21 cellular contexts compared by ENCODE assay signal in the genomic region with DNA sequence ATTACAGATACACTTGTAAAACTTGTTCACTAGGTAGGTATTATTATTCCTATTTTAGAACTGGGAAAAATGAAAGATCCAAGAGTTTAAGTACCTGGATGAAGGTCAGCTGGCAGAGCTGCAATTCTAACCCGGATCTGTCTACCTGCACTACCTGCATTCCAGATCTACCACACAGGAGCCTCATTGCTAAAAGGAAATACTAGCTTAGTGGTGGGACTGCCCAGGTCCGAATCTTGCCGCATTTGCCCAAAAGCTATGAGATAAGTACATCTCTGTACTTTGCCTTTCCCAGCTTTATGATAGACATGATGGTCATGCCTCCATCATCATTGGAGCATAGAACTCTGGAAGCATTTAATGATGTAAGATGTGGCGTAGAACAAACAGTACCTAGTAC. TPM values are rescaled to one million over a fixed set of nuclear protein-coding genes. Genes with fewer than 3 reads are reported as not detected.
DNase-seq lines count a peak whose midpoint lies in the region; ATAC-seq, FAIRE-seq and TF ChIP-seq lines count a peak whose summit lies in the region.
"Had no signal": no experiment of that assay in that cellular context is flagged by ENCODE, and none has a peak within 500 bp of the region (broad histone marks: within the 10 kb centered on the region; RNA-seq: fewer than 3 reads in every experiment).

No MANE protein-coding gene starts in this region.

- POLR2A ChIA-PET in Caco-2 (lab: Charles Lee), result no interaction called here

- DNase-seq in Caco-2 (no peak), astrocyte (ENCODE audit: low read depth) (no peak), trophoblast cell (peak; percentile 84 to 96), esophagus squamous epithelium (lab: John Stamatoyannopoulos, UW) (no peak), NCI-H187 treated with DMSO at 0.1 percent for 48 hours (lab: John Stamatoyannopoulos, UW) (no peak), MM.1S (no peak)
- DNase-seq: DMS 273 treated with DMSO at 0.1 percent for 48 hours, GDM1, KG1, NCI-H1048, NCI-H146, NCI-H524, Peyer's patch had no signal

- H3K36me3 Mint-ChIP-seq in Caco-2 (ENCODE audit: insufficient read depth, unreplicated experiment) (no peaks in the 10 kb centered on the region), astrocyte (ENCODE audit: low read depth, unreplicated experiment) (no peaks in the 10 kb centered on the region)

- no peak overlapping the region for H2AK5ac ChIP-seq in trophoblast cell (ENCODE audit: low read length)

- peak overlapping the region; percentile 17 for H3K18ac ChIP-seq in trophoblast cell (ENCODE audit: low read length)

- CTCF ChIA-PET in Caco-2 (lab: Charles Lee), result no interaction called here

- H4K8ac ChIP-seq in trophoblast cell (ENCODE audit: low read depth, low read length), result peak overlapping the region; percentile 36

- H4K20me1 ChIP-seq in astrocyte (ENCODE audit: insufficient read depth, low read length), result no peaks in the 10 kb centered on the region
- H4K20me1 ChIP-seq in MM.1S (ENCODE audit: insufficient read depth, low read length), result no peaks in the 10 kb centered on the region
- H4K20me1 ChIP-seq: BLaER1 treated with 17β-estradiol and CSF1 and Interleukin-3, amounts not matched to agents 10 nM and 100 nM had no signal

- H3K14ac ChIP-seq in trophoblast cell (ENCODE audit: low read length), result peak overlapping the region; percentile 35

- BruUV-seq in Caco-2 (replicated peaks; lab: Mats Ljungman, UMichigan), result no TSS peak

- H3K9me3 ChIP-seq in Caco-2 (no peaks in the 10 kb centered on the region), astrocyte (ENCODE audit: insufficient read depth, low read depth, low read length) (no peaks in the 10 kb centered on the region), mesodermal cell (ENCODE audit: control insufficient read depth, low read length) (no peaks in the 10 kb centered on the region), trophoblast cell (ENCODE audit: insufficient read depth, low read depth, low read length) (no peaks in the 10 kb centered on the region), esophagus squamous epithelium (no peaks in the 10 kb centered on the region), MM.1S (replicated peaks; ENCODE audit: insufficient read depth, low read length) (no peaks in the 10 kb centered on the region)
- H3K9me3 ChIP-seq: BLaER1 treated with 17β-estradiol and CSF1 and Interleukin-3, amounts not matched to agents 10 nM and 100 nM; Peyer's patch had no signal

- H3K4me3 Mint-ChIP-seq in Caco-2 (ENCODE audit: unreplicated experiment), result peak overlapping the region; percentile 23
- H3K4me3 Mint-ChIP-seq in astrocyte (ENCODE audit: unreplicated experiment), result no peak overlapping the region
- H3K4me3 Mint-ChIP-seq: GM23338 had no signal

- peaks cover 9% of the 10 kb centered on the region for H3K9me3 Mint-ChIP-seq in Caco-2 (ENCODE audit: unreplicated experiment)
- H3K9me3 Mint-ChIP-seq in astrocyte (ENCODE audit: unreplicated experiment), result no peaks in the 10 kb centered on the region
- H3K9me3 Mint-ChIP-seq: GM23338 had no signal

- H2BK120ac ChIP-seq in trophoblast cell (ENCODE audit: insufficient read depth, low read length, poor library complexity), result peak overlapping the region; percentile 56

- no peak for TF ChIP-seq POLR2A in esophagus squamous epithelium (IDR thresholded peaks at IDR 0.05)

- H3K27me3 ChIP-seq in Caco-2 (replicated peaks; ENCODE audit: control insufficient read depth, insufficient read depth, low read length) (no peaks in the 10 kb centered on the region), astrocyte (ENCODE audit: insufficient read depth, low read length) (no peaks in the 10 kb centered on the region), trophoblast cell (ENCODE audit: insufficient read depth, low read length) (no peaks in the 10 kb centered on the region), esophagus squamous epithelium (peaks cover 0 to 7% (median 0%) of the 10 kb centered on the region in 4 donors), MM.1S (replicated peaks; ENCODE audit: insufficient read depth, low read length) (no peaks in the 10 kb centered on the region)
- H3K27me3 ChIP-seq: BLaER1 treated with 17β-estradiol and CSF1 and Interleukin-3, amounts not matched to agents 10 nM and 100 nM; Peyer's patch had no signal

- H3K4me1 ChIP-seq in Caco-2 (peaks cover 21% of the 10 kb centered on the region), astrocyte (ENCODE audit: insufficient read depth, low read length) (peaks cover 16% of the 10 kb centered on the region), mesodermal cell (ENCODE audit: control insufficient read depth, insufficient read depth, low read length, poor library complexity, severe bottlenecking) (peaks cover 5% of the 10 kb centered on the region), trophoblast cell (ENCODE audit: control insufficient read depth in 1 of 2, insufficient read depth in 2 of 2, low read length in 2 of 2) (peaks cover 15 to 16% of the 10 kb centered on the region in 2 experiments), esophagus squamous epithelium (peaks cover 0 to 4% (median 0%) of the 10 kb centered on the region in 3 donors), MM.1S (ENCODE audit: low read length) (no peaks in the 10 kb centered on the region)
- H3K4me1 ChIP-seq: BLaER1 treated with 17β-estradiol and CSF1 and Interleukin-3, amounts not matched to agents 10 nM and 100 nM had no signal

- peak overlapping the region; percentile 85 for H3K27ac Mint-ChIP-seq in Caco-2 (ENCODE audit: unreplicated experiment)
- H3K27ac Mint-ChIP-seq in astrocyte (ENCODE audit: unreplicated experiment), result peak overlapping the region; percentile 68
- H3K27ac Mint-ChIP-seq: GM23338 had no signal

- H2BK5ac ChIP-seq in trophoblast cell (ENCODE audit: low read depth, low read length, poor library complexity), result peak overlapping the region; percentile 90

- no peaks in the 10 kb centered on the region for H3F3A ChIP-seq in MM.1S (ENCODE audit: insufficient read depth, low read length)

- no peak overlapping the region for H3K4ac ChIP-seq in trophoblast cell (ENCODE audit: low read depth, low read length)

- no peak for ATAC-seq in GM19328 (IDR thresholded peaks at IDR 0.05; ENCODE audit: unreplicated experiment)
- ATAC-seq: GM12878, GM23338, Right ventricle myocardium inferior had no signal

- no peak for FAIRE-seq in astrocyte (lab: Jason Lieb, UNC)
- FAIRE-seq: GM12878 had no signal

- peaks cover 15% of the 10 kb centered on the region for H3K79me1 ChIP-seq in trophoblast cell (ENCODE audit: low read length)

- peak overlapping the region; percentile 45 for H4K91ac ChIP-seq in trophoblast cell (ENCODE audit: low read depth, low read length)

- H3K4me2 ChIP-seq in astrocyte (ENCODE audit: low read length), result peak overlapping the region; percentile 85
- H3K4me2 ChIP-seq in trophoblast cell (ENCODE audit: low read length), result no peak overlapping the region
- H3K4me2 ChIP-seq in MM.1S (ENCODE audit: low read depth, low read length), result no peak overlapping the region
- H3K4me2 ChIP-seq: BLaER1 treated with 17β-estradiol and CSF1 and Interleukin-3, amounts not matched to agents 10 nM and 100 nM; GM23338 had no signal

- TF ChIP-seq CTCF in Caco-2 (IDR thresholded peaks at IDR 0.05; ENCODE audit: insufficient read depth in 1 of 2, low read depth in 1 of 2, low read length in 1 of 2, severe bottlenecking in 1 of 2, unreplicated experiment in 1 of 2) (no peak), astrocyte (IDR thresholded peaks at IDR 0.05; ENCODE audit: insufficient read depth, low read depth, low read length) (no peak), esophagus squamous epithelium (IDR thresholded peaks at IDR 0.05) (no peak), MM.1S (IDR thresholded peaks at IDR 0.05; ENCODE audit: low read length) (no peak)

- H3K9ac ChIP-seq in astrocyte (ENCODE audit: low read length), result no peak overlapping the region
- no peak overlapping the region for H3K9ac ChIP-seq in trophoblast cell (ENCODE audit: low read length)
- no peak overlapping the region for H3K9ac ChIP-seq in MM.1S (ENCODE audit: low read length)
- H3K9ac ChIP-seq: BLaER1 treated with 17β-estradiol and CSF1 and Interleukin-3, amounts not matched to agents 10 nM and 100 nM had no signal

- no peak overlapping the region for H4K12ac ChIP-seq in trophoblast cell (ENCODE audit: low read depth, low read length)

- H3K27ac ChIP-seq in astrocyte (ENCODE audit: low read depth, low read length) (no peak overlapping the region), mesodermal cell (ENCODE audit: low read depth, low read length, severe bottlenecking) (peak overlapping the region; percentile 91), trophoblast cell (ENCODE audit: low read depth, low read length) (peak overlapping the region; percentile 82), esophagus squamous epithelium (no peak overlapping the region), MM.1S (ENCODE audit: low read length) (no peak overlapping the region)
- H3K27ac ChIP-seq: BLaER1 treated with 17β-estradiol and CSF1 and Interleukin-3, amounts not matched to agents 10 nM and 100 nM; HL-60 had no signal

- peak overlapping the region; percentile 97 for H2BK12ac ChIP-seq in trophoblast cell (ENCODE audit: low read length)

- H3K27me3 Mint-ChIP-seq in Caco-2 (ENCODE audit: insufficient read depth, unreplicated experiment), result no peaks in the 10 kb centered on the region
- H3K27me3 Mint-ChIP-seq in astrocyte (ENCODE audit: low read depth, unreplicated experiment), result no peaks in the 10 kb centered on the region

- no peak overlapping the region for H2AFZ ChIP-seq in astrocyte (ENCODE audit: low read depth, low read length)
- H2AFZ ChIP-seq in trophoblast cell (ENCODE audit: insufficient read depth, low read length, poor library complexity), result no peak overlapping the region
- H2AFZ ChIP-seq in MM.1S (ENCODE audit: low read length), result no peak overlapping the region
- H2AFZ ChIP-seq: GM23338 had no signal

- H3K36me3 ChIP-seq in Caco-2 (ENCODE audit: control insufficient read depth, insufficient read depth, low read length), result no peaks in the 10 kb centered on the region
- no peaks in the 10 kb centered on the region for H3K36me3 ChIP-seq in astrocyte (ENCODE audit: insufficient read depth, low read length)
- H3K36me3 ChIP-seq in mesodermal cell (ENCODE audit: control insufficient read depth, insufficient read depth, low read length), result no peaks in the 10 kb centered on the region
- H3K36me3 ChIP-seq in trophoblast cell (ENCODE audit: control insufficient read depth in 1 of 2, insufficient read depth in 2 of 2, low read length in 2 of 2), result no peaks in the 10 kb centered on the region
- no peaks in the 10 kb centered on the region for H3K36me3 ChIP-seq in esophagus squamous epithelium
- H3K36me3 ChIP-seq in MM.1S (replicated peaks; ENCODE audit: insufficient read depth, low read length), result no peaks in the 10 kb centered on the region
- H3K36me3 ChIP-seq: BLaER1 treated with 17β-estradiol and CSF1 and Interleukin-3, amounts not matched to agents 10 nM and 100 nM; Peyer's patch had no signal

- no peak overlapping the region for H3K23ac ChIP-seq in trophoblast cell (ENCODE audit: low read length)

- H3K79me2 ChIP-seq in astrocyte (ENCODE audit: insufficient read depth, low read length) (no peaks in the 10 kb centered on the region), trophoblast cell (ENCODE audit: control insufficient read depth, insufficient read depth, low read length, poor library complexity) (no peaks in the 10 kb centered on the region), MM.1S (ENCODE audit: low read length) (no peaks in the 10 kb centered on the region)

- no peaks in the 10 kb centered on the region for H3K9me2 ChIP-seq in MM.1S (replicated peaks; ENCODE audit: insufficient read depth, low read length)

- 91 to 100% methylated on average over 3 to 4 of the region's 4 CpGs for WGBS in mesodermal cell (ENCODE audit: insufficient coverage in 2 of 2), 2 experiments
- WGBS in trophoblast cell (ENCODE audit: extremely low coverage, insufficient coverage, insufficient read length), result no CpG with 5 or more reads among the region's 4 CpGs
- WGBS in esophagus squamous epithelium, 2 donors, result 97 to 100% methylated on average over 2 to 4 of the region's 4 CpGs

- H3K4me3 ChIP-seq in Caco-2 (ENCODE audit: low read depth, low read length) (no peak overlapping the region), astrocyte (ENCODE audit: insufficient read depth, low read depth, low read length) (no peak overlapping the region), mesodermal cell (ENCODE audit: extremely low read depth, insufficient read depth, low read length, poor library complexity, severe bottlenecking) (no peak overlapping the region), trophoblast cell (ENCODE audit: low read depth, low read length) (no peak overlapping the region), esophagus squamous epithelium (no peak overlapping the region), MM.1S (ENCODE audit: low read length) (no peak overlapping the region)
- H3K4me3 ChIP-seq: BLaER1 treated with 17β-estradiol and CSF1 and Interleukin-3, amounts not matched to agents 10 nM and 100 nM; GM12878; GM23338; Peyer's patch had no signal

- intact Hi-C loops in Caco-2 (cut with micrococcal nuclease; ENCODE audit: unreplicated experiment), result loop anchor here (2.0 kb wide), 1 partner anchor 55 kb away; no protein-coding TSS in a partner anchor
- intact Hi-C loops in esophagus squamous epithelium (cut with DNase I), result no loop called here

- H3K4me1 Mint-ChIP-seq in Caco-2 (ENCODE audit: low read depth, unreplicated experiment) (peaks cover 7% of the 10 kb centered on the region), astrocyte (ENCODE audit: low read depth, unreplicated experiment) (peaks cover 9% of the 10 kb centered on the region)
- H3K4me1 Mint-ChIP-seq: GM23338 had no signal

RNA-seq across cellular contexts. Expression of a gene that starts 36.8 kb away (rescaled TPM):
- total RNA-seq in Caco-2 (2022), result 0.43 TPM in 1 of 2 replicates, not detected in the other
- not detected in 2 replicates for total RNA-seq in astrocyte
- polyA plus RNA-seq in mesodermal cell (2013, experiment 1 of 2), result 1.4 TPM
- polyA plus RNA-seq in mesodermal cell (2013, experiment 2 of 2), result 1.1 TPM
- 0.90 and 1.5 TPM in 2 replicates for polyA plus RNA-seq in trophoblast cell (2013)
- under 1 TPM in 1 of 4 donors, not detected in 3; 0.83 TPM for total RNA-seq in esophagus squamous epithelium
- total RNA-seq: A172, GM12878 had no signal

Comparison
In these comparisons a context has a peak if more than half of its experiments do, and no peak if none do; other contexts are left out.
1. DNase-seq: peak in trophoblast cell (2 of 2); none in Caco-2 (0 of 2), astrocyte (single experiment), esophagus squamous epithelium (single experiment), NCI-H187 treated with DMSO at 0.1 percent for 48 hours (single experiment) and MM.1S (single experiment).
2. H3K27ac ChIP-seq: peak in mesodermal cell (single experiment) and trophoblast cell (single experiment); none in astrocyte (single experiment), esophagus squamous epithelium (0 of 4) and MM.1S (single experiment).